Comparison of ENCODE assay signal across 14 cellular contexts in the genomic region with DNA sequence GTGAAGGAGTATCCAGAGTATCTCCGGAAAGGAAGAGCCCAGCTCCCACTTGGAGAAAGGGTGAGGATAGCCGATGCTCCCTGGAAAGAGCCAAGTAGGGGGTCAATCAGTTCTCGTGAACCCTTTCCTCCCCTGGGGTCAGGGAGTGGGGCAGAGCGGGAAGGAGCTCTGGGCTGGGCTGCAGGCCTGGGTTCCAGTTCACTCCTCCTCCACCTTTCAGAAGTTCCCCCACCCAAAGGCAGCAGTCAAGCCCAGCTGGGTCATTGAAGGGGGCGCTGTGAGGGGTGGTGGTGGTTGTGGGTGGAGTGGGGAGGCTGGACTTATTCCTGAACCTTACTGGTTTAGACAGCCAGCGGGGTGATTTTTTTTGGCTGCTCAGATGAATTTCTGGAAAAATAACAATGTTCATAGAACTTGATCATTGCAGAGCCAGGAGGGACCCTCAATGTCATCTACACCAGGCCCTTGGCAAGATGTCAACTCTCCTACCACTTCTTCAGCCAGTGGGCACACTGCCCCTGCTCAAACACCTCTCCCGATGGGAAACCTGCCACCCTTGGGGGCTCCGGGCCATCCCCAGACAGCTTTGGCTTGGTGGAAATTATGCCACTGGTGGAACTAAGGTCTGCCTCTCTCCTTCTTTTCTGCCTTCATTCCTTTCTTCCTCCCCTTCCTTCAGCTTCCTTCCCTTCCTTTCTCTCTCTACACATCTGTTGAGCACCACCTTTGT.
DNase-seq lines count a peak whose midpoint lies in the region; ATAC-seq and TF ChIP-seq lines count a peak whose summit lies in the region.
"Had no signal": no experiment of that assay in that cellular context is flagged by ENCODE, and none has a peak within 500 bp of the region (broad histone marks: within the 10 kb centered on the region; RNA-seq: fewer than 3 reads in every experiment).

No MANE protein-coding gene starts in this region.

- H3K27me3 ChIP-seq in RWPE2 (ENCODE audit: insufficient read depth, poor library complexity, severe bottlenecking) = no peaks in the 10 kb centered on the region
- H3K27me3 ChIP-seq in left lung = no peaks in the 10 kb centered on the region
- peaks cover 0 to 45% (median 0%) of the 10 kb centered on the region in 7 donors for H3K27me3 ChIP-seq in spleen (replicated peaks in 1 of 7)
- H3K27me3 ChIP-seq in SK-N-SH (ENCODE audit: insufficient read depth) = no peaks in the 10 kb centered on the region
- H3K27me3 ChIP-seq: BE2C had no signal

- H3K4me1 ChIP-seq in RWPE2 (ENCODE audit: insufficient read depth, poor library complexity, severe bottlenecking) (no peaks in the 10 kb centered on the region), left lung (no peaks in the 10 kb centered on the region), spleen (peaks cover 0 to 6% (median 0%) of the 10 kb centered on the region in 6 donors), SK-N-SH (ENCODE audit: control insufficient read depth in 1 of 2, insufficient read depth in 2 of 2, low read depth in 1 of 2, low read length in 1 of 2) (no peaks in the 10 kb centered on the region; a peak in 1 of 4 replicates)
- H3K4me1 ChIP-seq: A549, BE2C, Caco-2 had no signal

- intact Hi-C loops in left lung (cut with DNase I) (no loop called here), spleen (cut with DNase I; ENCODE audit: low total_unique reads) (no loop called here)

- H3K9me3 ChIP-seq in RWPE2 (ENCODE audit: severe bottlenecking) (no peaks in the 10 kb centered on the region), left lung (no peaks in the 10 kb centered on the region), spleen (no peaks in the 10 kb centered on the region), SK-N-SH (no peaks in the 10 kb centered on the region)
- H3K9me3 ChIP-seq: A549, BE2C, Caco-2 had no signal

- POLR2A ChIA-PET in SK-N-SH (lab: Yijun Ruan, JAX) = no interaction called here

- TF ChIP-seq RAD21 in SK-N-SH (IDR thresholded peaks at IDR 0.05; ENCODE audit: low read length) = no peak

- TF ChIP-seq POLR2A in spleen (IDR thresholded peaks at IDR 0.05) = no peak

- H3K36me3 ChIP-seq in RWPE2 (ENCODE audit: low read depth) (no peaks in the 10 kb centered on the region), left lung (no peaks in the 10 kb centered on the region), spleen (no peaks in the 10 kb centered on the region), SK-N-SH (replicated peaks in 1 of 2; ENCODE audit: control insufficient read depth in 1 of 2, insufficient read depth in 2 of 2, low read length in 1 of 2) (no peaks in the 10 kb centered on the region)
- H3K36me3 ChIP-seq: BE2C had no signal

- in situ Hi-C loops in GM13977 (cut with MboI; ENCODE audit: low pct_unique_long_range_greater_than_20kb, low sequenced_read_pairs, unreplicated experiment) = no loop called here

- H3K9ac ChIP-seq in SK-N-SH = no peak overlapping the region

- H3K79me2 ChIP-seq in SK-N-SH (ENCODE audit: insufficient read depth) = no peaks in the 10 kb centered on the region

- H3K4me3 ChIP-seq in RWPE2 (ENCODE audit: severe bottlenecking) (no peak overlapping the region), left lung (no peak overlapping the region), spleen (no peak overlapping the region), SK-N-SH (ENCODE audit: low read depth in 2 of 2, low read length in 1 of 2) (no peak overlapping the region)
- H3K4me3 ChIP-seq: A549 had no signal

- DNase-seq in GM13977 (ENCODE audit: low spot score) = peak; percentile 10
- peak; percentile 24 for DNase-seq in RWPE2 (ENCODE audit: low spot score)
- peak; percentile 3 to 32 for DNase-seq in left lung
- DNase-seq in spleen = peak; percentile 41
- DNase-seq in retina = no peak
- no peak for DNase-seq in SK-N-SH
- DNase-seq: BE2C, DND-41, GDM1 had no signal

- H4K20me1 ChIP-seq in SK-N-SH (ENCODE audit: insufficient read depth) = no peaks in the 10 kb centered on the region

- no peak overlapping the region for H3K4me2 ChIP-seq in SK-N-SH
- H3K4me2 ChIP-seq: A549 had no signal

- no peak for TF ChIP-seq EP300 in SK-N-SH (IDR thresholded peaks at IDR 0.05; ENCODE audit: borderline replicate concordance in 1 of 2, low read depth in 1 of 2, low read length in 1 of 2)

- H2AFZ ChIP-seq in SK-N-SH (ENCODE audit: low read depth) = no peak overlapping the region

- H3K27ac ChIP-seq in RWPE2 (ENCODE audit: poor library complexity, severe bottlenecking) = no peak overlapping the region
- no peak overlapping the region for H3K27ac ChIP-seq in left lung
- H3K27ac ChIP-seq in spleen = no peak overlapping the region
- H3K27ac ChIP-seq in SK-N-SH (ENCODE audit: low read depth in 2 of 2, low read length in 1 of 2) = no peak overlapping the region
- H3K27ac ChIP-seq: A549 had no signal

- H3K9me2 ChIP-seq in SK-N-SH = no peaks in the 10 kb centered on the region

- no peak for TF ChIP-seq CTCF in GM13977 (IDR thresholded peaks at IDR 0.05; ENCODE audit: extremely low read depth, insufficient read depth, missing control alignments)
- no peak for TF ChIP-seq CTCF in RWPE2 (IDR thresholded peaks at IDR 0.05; ENCODE audit: poor library complexity, severe bottlenecking)
- TF ChIP-seq CTCF in left lung (IDR thresholded peaks at IDR 0.05) = no peak
- TF ChIP-seq CTCF in spleen (IDR thresholded peaks at IDR 0.05 in 8 of 11, conservative IDR thresholded peaks at IDR 0.05 in 3 of 11) = no peak
- TF ChIP-seq CTCF in SK-N-SH (IDR thresholded peaks at IDR 0.05) = no peak

- WGBS in spleen, 5 donors = 72 to 83% (median 77%) methylated on average over 8 of the region's 8 CpGs
- WGBS in SK-N-SH (ENCODE audit: low lambda C conversion rate) = 37% methylated on average over 8 of the region's 8 CpGs

- ATAC-seq in RWPE2 (ENCODE audit: low read depth) (no peak), left lung (no peak), HG03097 (IDR thresholded peaks at IDR 0.05; ENCODE audit: low FRiP score, unreplicated experiment) (no peak)
- ATAC-seq: A549, HCT116, HepG2 had no signal

- CTCF ChIA-PET in SK-N-SH (lab: Yijun Ruan, JAX) = interaction anchor here (0.7 to 2.2 kb wide), 4 partner anchors 8 to 50 kb away, joined by 3 to 5 read pairs (median 3); no protein-coding TSS in a partner anchor

- no peaks in the 10 kb centered on the region for H3F3A ChIP-seq in SK-N-SH (replicated peaks; ENCODE audit: insufficient read depth)

TF ChIP-seq in SK-N-SH, 30 proteins besides CTCF, POLR2A, EP300 and RAD21:
- TF ChIP-seq, protein P1, sequence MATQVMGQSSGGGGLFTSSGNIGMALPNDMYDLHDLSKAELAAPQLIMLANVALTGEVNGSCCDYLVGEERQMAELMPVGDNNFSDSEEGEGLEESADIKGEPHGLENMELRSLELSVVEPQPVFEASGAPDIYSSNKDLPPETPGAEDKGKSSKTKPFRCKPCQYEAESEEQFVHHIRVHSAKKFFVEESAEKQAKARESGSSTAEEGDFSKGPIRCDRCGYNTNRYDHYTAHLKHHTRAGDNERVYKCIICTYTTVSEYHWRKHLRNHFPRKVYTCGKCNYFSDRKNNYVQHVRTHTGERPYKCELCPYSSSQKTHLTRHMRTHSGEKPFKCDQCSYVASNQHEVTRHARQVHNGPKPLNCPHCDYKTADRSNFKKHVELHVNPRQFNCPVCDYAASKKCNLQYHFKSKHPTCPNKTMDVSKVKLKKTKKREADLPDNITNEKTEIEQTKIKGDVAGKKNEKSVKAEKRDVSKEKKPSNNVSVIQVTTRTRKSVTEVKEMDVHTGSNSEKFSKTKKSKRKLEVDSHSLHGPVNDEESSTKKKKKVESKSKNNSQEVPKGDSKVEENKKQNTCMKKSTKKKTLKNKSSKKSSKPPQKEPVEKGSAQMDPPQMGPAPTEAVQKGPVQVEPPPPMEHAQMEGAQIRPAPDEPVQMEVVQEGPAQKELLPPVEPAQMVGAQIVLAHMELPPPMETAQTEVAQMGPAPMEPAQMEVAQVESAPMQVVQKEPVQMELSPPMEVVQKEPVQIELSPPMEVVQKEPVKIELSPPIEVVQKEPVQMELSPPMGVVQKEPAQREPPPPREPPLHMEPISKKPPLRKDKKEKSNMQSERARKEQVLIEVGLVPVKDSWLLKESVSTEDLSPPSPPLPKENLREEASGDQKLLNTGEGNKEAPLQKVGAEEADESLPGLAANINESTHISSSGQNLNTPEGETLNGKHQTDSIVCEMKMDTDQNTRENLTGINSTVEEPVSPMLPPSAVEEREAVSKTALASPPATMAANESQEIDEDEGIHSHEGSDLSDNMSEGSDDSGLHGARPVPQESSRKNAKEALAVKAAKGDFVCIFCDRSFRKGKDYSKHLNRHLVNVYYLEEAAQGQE (IDR thresholded peaks at IDR 0.05; ENCODE audit: low read depth, low read length) = no peak
- TF ChIP-seq GABPA (IDR thresholded peaks at IDR 0.05; ENCODE audit: low read depth) = no peak
- no peak for TF ChIP-seq JUND (IDR thresholded peaks at IDR 0.05)
- TF ChIP-seq GATA2 (CRISPR knock-in tag; IDR thresholded peaks at IDR 0.05) = no peak
- TF ChIP-seq POLR2AphosphoS5 (IDR thresholded peaks at IDR 0.05; ENCODE audit: low read depth, low read length) = no peak
- no peak for TF ChIP-seq FOXM1 (IDR thresholded peaks at IDR 0.05; ENCODE audit: low read depth)
- TF ChIP-seq TAF1 (IDR thresholded peaks at IDR 0.05; ENCODE audit: borderline replicate concordance, low read depth, low read length) = no peak
- TF ChIP-seq TEAD4 (IDR thresholded peaks at IDR 0.05; ENCODE audit: borderline replicate concordance, insufficient read depth) = no peak
- no peak for TF ChIP-seq NRF1 (IDR thresholded peaks at IDR 0.05; ENCODE audit: low read depth, low read length)
- TF ChIP-seq RCOR1 (IDR thresholded peaks at IDR 0.05; ENCODE audit: low read length) = no peak
- TF ChIP-seq, protein P2, sequence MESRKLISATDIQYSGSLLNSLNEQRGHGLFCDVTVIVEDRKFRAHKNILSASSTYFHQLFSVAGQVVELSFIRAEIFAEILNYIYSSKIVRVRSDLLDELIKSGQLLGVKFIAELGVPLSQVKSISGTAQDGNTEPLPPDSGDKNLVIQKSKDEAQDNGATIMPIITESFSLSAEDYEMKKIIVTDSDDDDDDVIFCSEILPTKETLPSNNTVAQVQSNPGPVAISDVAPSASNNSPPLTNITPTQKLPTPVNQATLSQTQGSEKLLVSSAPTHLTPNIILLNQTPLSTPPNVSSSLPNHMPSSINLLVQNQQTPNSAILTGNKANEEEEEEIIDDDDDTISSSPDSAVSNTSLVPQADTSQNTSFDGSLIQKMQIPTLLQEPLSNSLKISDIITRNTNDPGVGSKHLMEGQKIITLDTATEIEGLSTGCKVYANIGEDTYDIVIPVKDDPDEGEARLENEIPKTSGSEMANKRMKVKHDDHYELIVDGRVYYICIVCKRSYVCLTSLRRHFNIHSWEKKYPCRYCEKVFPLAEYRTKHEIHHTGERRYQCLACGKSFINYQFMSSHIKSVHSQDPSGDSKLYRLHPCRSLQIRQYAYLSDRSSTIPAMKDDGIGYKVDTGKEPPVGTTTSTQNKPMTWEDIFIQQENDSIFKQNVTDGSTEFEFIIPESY (IDR thresholded peaks at IDR 0.05; ENCODE audit: borderline replicate concordance, low read depth) = no peak
- no peak for TF ChIP-seq EZH2phosphoT487 (IDR thresholded peaks at IDR 0.05; ENCODE audit: borderline replicate concordance, low read depth)
- no peak for TF ChIP-seq TCF12 (IDR thresholded peaks at IDR 0.05)

Comparison
In these comparisons a context has a peak if more than half of its experiments do, and no peak if none do; other contexts are left out.
1. DNase-seq: peak in GM13977 (single experiment), RWPE2 (single experiment), left lung (2 of 2) and spleen (single experiment); none in retina (single experiment) and SK-N-SH (single experiment).